In genomic region chr9:111467778-111468367, GRCh38 we compare ENCODE assay signal across 24 cellular contexts.
"Had no signal": no experiment of that assay in that cellular context is flagged by ENCODE, and none has a peak within 500 bp of the region (broad histone marks: within the 10 kb centered on the region; RNA-seq: fewer than 3 reads in every experiment).

No MANE protein-coding gene starts in this region.

- H3K9me3 ChIP-seq: body of pancreas, heart right ventricle, left ventricle myocardium inferior, pancreas, SK-N-SH had no signal

- H3K9ac ChIP-seq: SK-N-SH had no signal

- H3K4me1 ChIP-seq: pancreas had no signal

- H3K27ac ChIP-seq: body of pancreas, coronary artery, heart right ventricle, left ventricle myocardium inferior, pancreas, WERI-Rb-1 had no signal

- H3K4me3 Mint-ChIP-seq: activated CD4-positive, alpha-beta memory T cell treated with anti-CD3 and anti-CD28 coated beads for 36 hours; activated CD4-positive, alpha-beta T cell treated with anti-CD3 and anti-CD28 coated beads for 36 hours; activated CD8-positive, alpha-beta memory T cell treated with anti-CD3 and anti-CD28 coated beads, Interleukin-2, amount 10 ng/mL, durations not matched to agents 7 days and 5 days; activated naive CD4-positive, alpha-beta T cell treated with anti-CD3 and anti-CD28 coated beads, Interleukin-2, amount 50 U/mL, for 24 hours; neural crest cell; type B pancreatic cell had no signal

- DNase-seq: activated CD4-positive, alpha-beta memory T cell treated with anti-CD3 and anti-CD28 coated beads for 36 hours; activated CD4-positive, alpha-beta T cell treated with anti-CD3 and anti-CD28 coated beads for 36 hours; activated CD8-positive, alpha-beta memory T cell treated with anti-CD3 and anti-CD28 coated beads, Interleukin-2, amount 10 ng/mL, durations not matched to agents 7 days and 5 days; activated effector memory CD4-positive, alpha-beta T cell treated with anti-CD3 and anti-CD28 coated beads, Interleukin-2, amount 50 U/mL, for 16 hours; activated T-cell treated with anti-CD3 and anti-CD28 coated beads, Interleukin-2, amount 50 U/mL, for 1 hour; amniotic stem cell; body of pancreas; central memory CD4-positive, alpha-beta T cell; effector memory CD4-positive, alpha-beta T cell; foreskin melanocyte; heart right ventricle; left ventricle myocardium inferior; pancreas; SK-N-SH; stimulated activated CD4-positive, alpha-beta T cell treated with anti-CD3 and anti-CD28 coated beads, Interleukin-15, amount 100 ng/mL, for 24 hours; stimulated activated CD4-positive, alpha-beta T cell treated with anti-CD3 and anti-CD28 coated beads, Interleukin-4, amount 100 ng/mL, for 1 hour; stimulated activated naive CD4-positive, alpha-beta T cell; substantia nigra; T-helper 1 cell; WERI-Rb-1 had no signal

- H3K27me3 ChIP-seq: body of pancreas, heart right ventricle, pancreas had no signal

- H3K9me3 Mint-ChIP-seq: activated naive CD4-positive, alpha-beta T cell treated with anti-CD3 and anti-CD28 coated beads, Interleukin-2, amount 50 U/mL, for 24 hours; neural crest cell had no signal

- H3K27ac Mint-ChIP-seq: activated CD4-positive, alpha-beta memory T cell treated with anti-CD3 and anti-CD28 coated beads for 36 hours; activated CD4-positive, alpha-beta T cell treated with anti-CD3 and anti-CD28 coated beads for 36 hours; activated CD8-positive, alpha-beta memory T cell treated with anti-CD3 and anti-CD28 coated beads, Interleukin-2, amount 10 ng/mL, durations not matched to agents 7 days and 5 days; activated naive CD4-positive, alpha-beta T cell treated with anti-CD3 and anti-CD28 coated beads, Interleukin-2, amount 50 U/mL, for 24 hours; type B pancreatic cell had no signal

- H3K4me2 ChIP-seq: SK-N-SH had no signal

- ATAC-seq: activated CD4-positive, alpha-beta T cell treated with anti-CD3 and anti-CD28 coated beads for 36 hours; activated CD8-positive, alpha-beta memory T cell treated with anti-CD3 and anti-CD28 coated beads, Interleukin-2, amount 10 ng/mL, durations not matched to agents 7 days and 5 days; body of pancreas; heart right ventricle; pancreas had no signal

- H3K36me3 ChIP-seq: heart right ventricle, left ventricle myocardium inferior, pancreas, WERI-Rb-1 had no signal

- FAIRE-seq: pancreas had no signal

- H3K27me3 Mint-ChIP-seq: activated CD4-positive, alpha-beta memory T cell treated with anti-CD3 and anti-CD28 coated beads for 36 hours; activated CD4-positive, alpha-beta T cell treated with anti-CD3 and anti-CD28 coated beads for 36 hours; activated CD8-positive, alpha-beta memory T cell treated with anti-CD3 and anti-CD28 coated beads, Interleukin-2, amount 10 ng/mL, durations not matched to agents 7 days and 5 days; activated naive CD4-positive, alpha-beta T cell treated with anti-CD3 and anti-CD28 coated beads, Interleukin-2, amount 50 U/mL, for 24 hours; type B pancreatic cell had no signal

- H3K4me3 ChIP-seq: body of pancreas, coronary artery, heart right ventricle, left ventricle myocardium inferior, pancreas had no signal
